18 cellular contexts compared by ENCODE assay signal in genomic region chr4:186265683-186266648, GRCh38. TPM values are rescaled to one million over a fixed set of nuclear protein-coding genes. Genes with fewer than 3 reads are reported as not detected.
DNase-seq lines count a peak whose midpoint lies in the region; ATAC-seq and TF ChIP-seq lines count a peak whose summit lies in the region.
"Had no signal": no experiment of that assay in that cellular context is flagged by ENCODE, and none has a peak within 500 bp of the region (broad histone marks: within the 10 kb centered on the region; RNA-seq: fewer than 3 reads in every experiment).

Gene F11, plus strand, starts transcription at chr4:186266189. Its CDS starts 948 bp downstream, at chr4:186267137.

- peak; percentile 40 to 65 (median 55) for ATAC-seq in right lobe of liver
- ATAC-seq in activated CD8-positive, alpha-beta T cell treated with anti-CD3 and anti-CD28 coated beads for 36 hours: no peak
- no peak for ATAC-seq in HG02678 (IDR thresholded peaks at IDR 0.05; ENCODE audit: unreplicated experiment)
- ATAC-seq in naive thymus-derived CD4-positive, alpha-beta T cell: no peak
- ATAC-seq: GM12878; K562; stimulated activated naive CD8-positive, alpha-beta T cell treated with anti-CD3 and anti-CD28 coated beads, Interleukin-15, amount 100 ng/mL, for 72 hours; T-helper 17 cell had no signal

- BruUV-seq in PC-9 (replicated peaks; lab: Mats Ljungman, UMichigan): no TSS peak

- TF ChIP-seq CTCF in epithelial cell of proximal tubule (conservative IDR thresholded peaks at IDR 0.05; ENCODE audit: low read depth, low read length): no peak
- no peak for TF ChIP-seq CTCF in right lobe of liver (IDR thresholded peaks at IDR 0.05)
- no peak for TF ChIP-seq CTCF in activated CD8-positive, alpha-beta T cell treated with anti-CD3 and anti-CD28 coated beads for 36 hours (IDR thresholded peaks at IDR 0.05)
- no peak for TF ChIP-seq CTCF in PC-9 (conservative IDR thresholded peaks at IDR 0.05)

- intact Hi-C loops in right lobe of liver (cut with DNase I) (no loop called here), PC-9 (cut with micrococcal nuclease; ENCODE audit: unreplicated experiment) (no loop called here)
- intact Hi-C loops in activated CD8-positive, alpha-beta T cell treated with anti-CD3 and anti-CD28 coated beads for 36 hours (cut with micrococcal nuclease): no loop called here
- intact Hi-C loops in naive thymus-derived CD4-positive, alpha-beta T cell (cut with micrococcal nuclease): no loop called here

- H2BK12ac ChIP-seq in trophoblast cell (ENCODE audit: low read length): no peak within 1 kb of the TSS

- H3K27me3 ChIP-seq in HAP-1 (ENCODE audit: low read depth): peaks cover 3% of the 10 kb centered on the region; the same call in 1 of the 2 replicates
- H3K27me3 ChIP-seq in right lobe of liver: no peaks in the 10 kb centered on the region
- H3K27me3 ChIP-seq in trophoblast cell (ENCODE audit: insufficient read depth, low read length): no peaks in the 10 kb centered on the region
- H3K27me3 ChIP-seq in naive thymus-derived CD4-positive, alpha-beta T cell (ENCODE audit: control insufficient read depth in 2 of 2, insufficient read depth in 2 of 2, low read length in 2 of 2): no peaks in the 10 kb centered on the region
- H3K27me3 ChIP-seq in PC-9 (ENCODE audit: insufficient read depth, low read depth): peaks cover 29% of the 10 kb centered on the region
- H3K27me3 ChIP-seq: breast epithelium had no signal

- H3K36me3 Mint-ChIP-seq in activated CD8-positive, alpha-beta T cell treated with anti-CD3 and anti-CD28 coated beads for 36 hours (ENCODE audit: low read depth): no peaks in the 10 kb centered on the region
- H3K36me3 Mint-ChIP-seq in naive thymus-derived CD4-positive, alpha-beta T cell: no peaks in the 10 kb centered on the region
- H3K36me3 Mint-ChIP-seq: activated naive CD4-positive, alpha-beta T cell treated with anti-CD3 and anti-CD28 coated beads, Interleukin-2, amount 10 ng/mL, durations not matched to agents 7 days and 5 days had no signal

- H3K4me3 ChIP-seq in HAP-1 (no peak within 1 kb of the TSS), epithelial cell of proximal tubule (ENCODE audit: low read depth, low read length) (peak within 1 kb of the TSS; percentile 48), right lobe of liver (peak within 1 kb of the TSS; percentile 24 to 62 (median 54)), trophoblast cell (ENCODE audit: low read depth, low read length) (no peak within 1 kb of the TSS), PC-9 (no peak within 1 kb of the TSS)
- no peak within 1 kb of the TSS for H3K4me3 ChIP-seq in naive thymus-derived CD4-positive, alpha-beta T cell (ENCODE audit: low read length)
- H3K4me3 ChIP-seq: breast epithelium, GM12878, K562 had no signal

- no peaks in the 10 kb centered on the region for H3F3A ChIP-seq in PC-9 (ENCODE audit: insufficient read depth, low read depth)

- no peak within 1 kb of the TSS for H3K27ac Mint-ChIP-seq in activated CD8-positive, alpha-beta T cell treated with anti-CD3 and anti-CD28 coated beads for 36 hours
- H3K27ac Mint-ChIP-seq in naive thymus-derived CD4-positive, alpha-beta T cell: no peak within 1 kb of the TSS
- H3K27ac Mint-ChIP-seq: activated naive CD4-positive, alpha-beta T cell treated with anti-CD3 and anti-CD28 coated beads, Interleukin-2, amount 10 ng/mL, durations not matched to agents 7 days and 5 days; T-helper 17 cell had no signal

- H3K4me1 ChIP-seq in HAP-1 (peaks cover 16% of the 10 kb centered on the region), right lobe of liver (peaks cover 0 to 43% (median 15%) of the 10 kb centered on the region in 4 donors), trophoblast cell (ENCODE audit: control insufficient read depth in 1 of 2, insufficient read depth in 2 of 2, low read length in 2 of 2) (no peaks in the 10 kb centered on the region), PC-9 (replicated peaks; ENCODE audit: insufficient read depth) (no peaks in the 10 kb centered on the region)
- H3K4me1 ChIP-seq in naive thymus-derived CD4-positive, alpha-beta T cell (ENCODE audit: control insufficient read depth in 2 of 2, insufficient read depth in 2 of 2, low read length in 2 of 2): no peaks in the 10 kb centered on the region
- H3K4me1 ChIP-seq: breast epithelium had no signal

- no peaks in the 10 kb centered on the region for H3K79me1 ChIP-seq in trophoblast cell (ENCODE audit: low read length)

- H3K4me1 Mint-ChIP-seq in activated CD8-positive, alpha-beta T cell treated with anti-CD3 and anti-CD28 coated beads for 36 hours (ENCODE audit: low read depth): no peaks in the 10 kb centered on the region
- H3K4me1 Mint-ChIP-seq in naive thymus-derived CD4-positive, alpha-beta T cell: no peaks in the 10 kb centered on the region
- H3K4me1 Mint-ChIP-seq: activated naive CD4-positive, alpha-beta T cell treated with anti-CD3 and anti-CD28 coated beads, Interleukin-2, amount 10 ng/mL, durations not matched to agents 7 days and 5 days; stimulated activated naive CD8-positive, alpha-beta T cell treated with anti-CD3 and anti-CD28 coated beads, Interleukin-15, amount 100 ng/mL, for 72 hours had no signal

- in situ Hi-C loops in HAP-1 (cut with MboI; ENCODE audit: low sequenced_read_pairs): no loop called here

- H4K20me1 ChIP-seq in PC-9 (ENCODE audit: insufficient read depth): no peaks in the 10 kb centered on the region

- H3K36me3 ChIP-seq in HAP-1 (replicated peaks): no peaks in the 10 kb centered on the region
- no peaks in the 10 kb centered on the region for H3K36me3 ChIP-seq in right lobe of liver
- no peaks in the 10 kb centered on the region for H3K36me3 ChIP-seq in trophoblast cell (ENCODE audit: control insufficient read depth in 1 of 2, insufficient read depth in 2 of 2, low read length in 2 of 2)
- H3K36me3 ChIP-seq in naive thymus-derived CD4-positive, alpha-beta T cell (ENCODE audit: control insufficient read depth in 2 of 3, insufficient read depth in 3 of 3, low read length in 3 of 3): no peaks in the 10 kb centered on the region
- no peaks in the 10 kb centered on the region for H3K36me3 ChIP-seq in PC-9 (ENCODE audit: low read depth)
- H3K36me3 ChIP-seq: breast epithelium had no signal

- no peak within 1 kb of the TSS for H2BK120ac ChIP-seq in trophoblast cell (ENCODE audit: insufficient read depth, low read length, poor library complexity)

- CTCF ChIA-PET in activated CD8-positive, alpha-beta T cell treated with anti-CD3 and anti-CD28 coated beads for 36 hours (lab: Charles Lee): no interaction called here
- CTCF ChIA-PET in naive thymus-derived CD4-positive, alpha-beta T cell (lab: Charles Lee): interaction anchor here (0.6 kb wide), 1 partner anchor 394 kb away, joined by 4 read pairs; no protein-coding TSS in a partner anchor
- CTCF ChIA-PET in PC-9 (lab: Charles Lee): no interaction called here

- peak; percentile 72 to 88 for DNase-seq in HAP-1 (ENCODE audit: low spot score in 2 of 2)
- no peak for DNase-seq in epithelial cell of proximal tubule (ENCODE audit: low read depth)
- peak in 2 of 3 donors; percentile 28 to 49 for DNase-seq in right lobe of liver
- DNase-seq in trophoblast cell: no peak
- no peak for DNase-seq in activated CD8-positive, alpha-beta T cell treated with anti-CD3 and anti-CD28 coated beads for 36 hours
- DNase-seq in naive thymus-derived CD4-positive, alpha-beta T cell: no peak
- DNase-seq in PC-9: no peak
- DNase-seq: activated naive CD4-positive, alpha-beta T cell treated with anti-CD3 and anti-CD28 coated beads, Interleukin-2, amount 10 ng/mL, durations not matched to agents 7 days and 5 days; EL; midbrain; NCI-H1048; stimulated activated naive CD8-positive, alpha-beta T cell treated with anti-CD3 and anti-CD28 coated beads, Interleukin-15, amount 100 ng/mL, for 72 hours; T-helper 17 cell had no signal

- H3K14ac ChIP-seq in trophoblast cell (ENCODE audit: low read length): no peak within 1 kb of the TSS

- H2BK5ac ChIP-seq in trophoblast cell (ENCODE audit: low read depth, low read length, poor library complexity): no peak within 1 kb of the TSS

- no peaks in the 10 kb centered on the region for H3K9me2 ChIP-seq in PC-9 (ENCODE audit: insufficient read depth)

- H3K9ac ChIP-seq in trophoblast cell (ENCODE audit: low read length): no peak within 1 kb of the TSS

- WGBS in right lobe of liver (ENCODE audit: insufficient coverage, low coverage, low lambda C conversion rate, missing lambda C conversion rate): 25% methylated on average over 10 of the region's 10 CpGs
- WGBS in trophoblast cell (ENCODE audit: extremely low coverage, insufficient coverage, insufficient read length): no CpG with 5 or more reads among the region's 10 CpGs

- H3K18ac ChIP-seq in trophoblast cell (ENCODE audit: low read length): no peak within 1 kb of the TSS

- TF ChIP-seq POLR2A in right lobe of liver (IDR thresholded peaks at IDR 0.05): peak; percentile 93

- no peak within 1 kb of the TSS for H2AFZ ChIP-seq in trophoblast cell (ENCODE audit: insufficient read depth, low read length, poor library complexity)
- no peak within 1 kb of the TSS for H2AFZ ChIP-seq in PC-9

- H3K9me3 ChIP-seq in HAP-1 (no peaks in the 10 kb centered on the region), right lobe of liver (no peaks in the 10 kb centered on the region), trophoblast cell (ENCODE audit: insufficient read depth, low read depth, low read length) (peaks cover 2% of the 10 kb centered on the region), PC-9 (ENCODE audit: insufficient read depth, low read depth) (no peaks in the 10 kb centered on the region)
- H3K9me3 ChIP-seq in naive thymus-derived CD4-positive, alpha-beta T cell (ENCODE audit: control insufficient read depth in 2 of 3, low read length in 3 of 3): no peaks in the 10 kb centered on the region
- H3K9me3 ChIP-seq: breast epithelium had no signal

- H3K4me2 ChIP-seq in trophoblast cell (ENCODE audit: low read length) (peak within 1 kb of the TSS; percentile 12), PC-9 (no peak within 1 kb of the TSS)

- no peak within 1 kb of the TSS for H3K23ac ChIP-seq in trophoblast cell (ENCODE audit: low read length)

- no peak within 1 kb of the TSS for H2AK5ac ChIP-seq in trophoblast cell (ENCODE audit: low read length)

- H3K27me3 Mint-ChIP-seq in activated CD8-positive, alpha-beta T cell treated with anti-CD3 and anti-CD28 coated beads for 36 hours: peaks cover 19% of the 10 kb centered on the region
- H3K27me3 Mint-ChIP-seq in naive thymus-derived CD4-positive, alpha-beta T cell: peaks cover 19 to 51% (median 45%) of the 10 kb centered on the region in 5 donors

- H4K12ac ChIP-seq in trophoblast cell (ENCODE audit: low read depth, low read length): no peak within 1 kb of the TSS

- no peaks in the 10 kb centered on the region for H3K9me3 Mint-ChIP-seq in activated CD8-positive, alpha-beta T cell treated with anti-CD3 and anti-CD28 coated beads for 36 hours
- H3K9me3 Mint-ChIP-seq in naive thymus-derived CD4-positive, alpha-beta T cell: peaks cover 0 to 4% (median 0%) of the 10 kb centered on the region in 11 donors
- H3K9me3 Mint-ChIP-seq: activated naive CD4-positive, alpha-beta T cell treated with anti-CD3 and anti-CD28 coated beads, Interleukin-2, amount 10 ng/mL, durations not matched to agents 7 days and 5 days; stimulated activated naive CD8-positive, alpha-beta T cell treated with anti-CD3 and anti-CD28 coated beads, Interleukin-15, amount 100 ng/mL, for 72 hours had no signal

- no peak within 1 kb of the TSS for H4K91ac ChIP-seq in trophoblast cell (ENCODE audit: low read depth, low read length)

- H3K4ac ChIP-seq in trophoblast cell (ENCODE audit: low read depth, low read length): no peak within 1 kb of the TSS

- no peak within 1 kb of the TSS for H4K8ac ChIP-seq in trophoblast cell (ENCODE audit: low read depth, low read length)

- POLR2A ChIA-PET in activated CD8-positive, alpha-beta T cell treated with anti-CD3 and anti-CD28 coated beads for 36 hours (lab: Charles Lee): no interaction called here
- POLR2A ChIA-PET in naive thymus-derived CD4-positive, alpha-beta T cell (lab: Charles Lee): no interaction called here
- POLR2A ChIA-PET in PC-9 (lab: Charles Lee; ENCODE audit: unreplicated experiment): no interaction called here

- H3K27ac ChIP-seq in right lobe of liver: peak within 1 kb of the TSS; percentile 69 to 87 (median 71)
- no peak within 1 kb of the TSS for H3K27ac ChIP-seq in trophoblast cell (ENCODE audit: low read depth, low read length)
- no peak within 1 kb of the TSS for H3K27ac ChIP-seq in naive thymus-derived CD4-positive, alpha-beta T cell (ENCODE audit: low read depth, low read length)
- no peak within 1 kb of the TSS for H3K27ac ChIP-seq in PC-9
- H3K27ac ChIP-seq: breast epithelium, RWPE1 had no signal

- no peak within 1 kb of the TSS for H3K4me3 Mint-ChIP-seq in activated CD8-positive, alpha-beta T cell treated with anti-CD3 and anti-CD28 coated beads for 36 hours
- H3K4me3 Mint-ChIP-seq in naive thymus-derived CD4-positive, alpha-beta T cell: no peak within 1 kb of the TSS
- H3K4me3 Mint-ChIP-seq: activated naive CD4-positive, alpha-beta T cell treated with anti-CD3 and anti-CD28 coated beads, Interleukin-2, amount 10 ng/mL, durations not matched to agents 7 days and 5 days; stimulated activated naive CD8-positive, alpha-beta T cell treated with anti-CD3 and anti-CD28 coated beads, Interleukin-15, amount 100 ng/mL, for 72 hours; T-helper 17 cell had no signal

- H3K79me2 ChIP-seq in trophoblast cell (ENCODE audit: control insufficient read depth, insufficient read depth, low read length, poor library complexity) (no peaks in the 10 kb centered on the region), PC-9 (ENCODE audit: low read depth) (no peaks in the 10 kb centered on the region)

RNA-seq across cellular contexts. Expression of gene F11, which starts in this region (rescaled TPM):
- total RNA-seq in epithelial cell of proximal tubule: not detected in 2 replicates
- total RNA-seq in right lobe of liver: 100 to 1,000 TPM in 4 of 6 experiments, 10 to 100 TPM in 2; 94.5 to 201 (median 140) TPM
- not detected in 2 replicates for polyA plus RNA-seq in trophoblast cell (2013)
- not detected for total RNA-seq in activated CD8-positive, alpha-beta T cell treated with anti-CD3 and anti-CD28 coated beads for 36 hours
- under 1 TPM in 1 of 5 experiments, not detected in 4; 0.64 TPM for total RNA-seq in naive thymus-derived CD4-positive, alpha-beta T cell
- not detected for polyA plus RNA-seq in naive thymus-derived CD4-positive, alpha-beta T cell
- total RNA-seq in PC-9 (2021): not detected in 2 replicates
- total RNA-seq: breast epithelium, GM12878, K562, T-helper 17 cell had no signal
- polyA plus RNA-seq: GM12878, K562 had no signal

Comparison
In these comparisons a context has a peak if more than half of its experiments do, and no peak if none do; other contexts are left out.
1. RNA of gene F11 (total RNA-seq): 94.5 to 201 TPM in right lobe of liver; 0.64 TPM in naive thymus-derived CD4-positive, alpha-beta T cell, not detected in epithelial cell of proximal tubule, not detected in activated CD8-positive, alpha-beta T cell treated with anti-CD3 and anti-CD28 coated beads for 36 hours and not detected in PC-9; every median in the first group is over 10 times any median in the second.
2. DNase-seq: peak in HAP-1 (2 of 2) and right lobe of liver (2 of 3); none in epithelial cell of proximal tubule (single experiment), trophoblast cell (0 of 2), activated CD8-positive, alpha-beta T cell treated with anti-CD3 and anti-CD28 coated beads for 36 hours (single experiment), naive thymus-derived CD4-positive, alpha-beta T cell (0 of 9) and PC-9 (0 of 2).
3. H3K4me3 ChIP-seq: peak in epithelial cell of proximal tubule (single experiment) and right lobe of liver (3 of 3); none in HAP-1 (single experiment), trophoblast cell (single experiment), naive thymus-derived CD4-positive, alpha-beta T cell (single experiment) and PC-9 (single experiment).
4. ATAC-seq: peak in right lobe of liver (4 of 4); none in activated CD8-positive, alpha-beta T cell treated with anti-CD3 and anti-CD28 coated beads for 36 hours (single experiment), HG02678 (single experiment) and naive thymus-derived CD4-positive, alpha-beta T cell (single experiment).
5. H3K27ac ChIP-seq: peak in right lobe of liver (3 of 3); none in trophoblast cell (single experiment), naive thymus-derived CD4-positive, alpha-beta T cell (single experiment) and PC-9 (single experiment).